ENCODE assay signal across 23 cellular contexts in genomic region chr11:19658344-19658743, GRCh38. TPM values are rescaled to one million over a fixed set of nuclear protein-coding genes. Genes with fewer than 3 reads are reported as not detected.
DNase-seq lines count a peak whose midpoint lies in the region; ATAC-seq, FAIRE-seq and TF ChIP-seq lines count a peak whose summit lies in the region.
"Had no signal": no experiment of that assay in that cellular context is flagged by ENCODE, and none has a peak within 500 bp of the region (broad histone marks: within the 10 kb centered on the region; RNA-seq: fewer than 3 reads in every experiment).

No MANE protein-coding gene starts in this region.

- no peak for TF ChIP-seq POLR2A in endothelial cell of umbilical vein (IDR thresholded peaks at IDR 0.05; ENCODE audit: low read depth, low read length)

- H3K9me1 ChIP-seq in endothelial cell of umbilical vein (replicated peaks; ENCODE audit: control insufficient read depth, extremely low read depth, insufficient read depth, low read length): no peaks in the 10 kb centered on the region

- no peak for FAIRE-seq in endothelial cell of umbilical vein (lab: Jason Lieb, UNC)
- FAIRE-seq: A204.1, G401.6 had no signal

- no peaks in the 10 kb centered on the region for H3K27me3 ChIP-seq in endothelial cell of umbilical vein (ENCODE audit: control insufficient read depth in 2 of 2, insufficient read depth in 2 of 2, low read length in 2 of 2)
- H3K27me3 ChIP-seq in stomach smooth muscle (ENCODE audit: control insufficient read depth in 1 of 2, insufficient read depth in 2 of 2, low read length in 2 of 2): no peaks in the 10 kb centered on the region
- H3K27me3 ChIP-seq: hepatocyte, Peyer's patch, upper lobe of left lung had no signal

- no peaks in the 10 kb centered on the region for H3K79me2 ChIP-seq in endothelial cell of umbilical vein (ENCODE audit: control insufficient read depth, insufficient read depth, low read length)
- H3K79me2 ChIP-seq: hepatocyte had no signal

- H3K36me3 ChIP-seq in endothelial cell of umbilical vein (ENCODE audit: control insufficient read depth in 2 of 2, extremely low read depth in 1 of 2, insufficient read depth in 2 of 2, low read length in 2 of 2) (no peaks in the 10 kb centered on the region), stomach smooth muscle (ENCODE audit: control insufficient read depth in 2 of 2, insufficient read depth in 2 of 2, low read length in 2 of 2) (no peaks in the 10 kb centered on the region)
- H3K36me3 ChIP-seq: Peyer's patch, upper lobe of left lung had no signal

- H3K4me1 ChIP-seq in endothelial cell of umbilical vein (ENCODE audit: control insufficient read depth, extremely low read depth, insufficient read depth, low read length): peaks cover 9% of the 10 kb centered on the region
- peaks cover 12% of the 10 kb centered on the region for H3K4me1 ChIP-seq in stomach smooth muscle (ENCODE audit: control insufficient read depth, insufficient read depth, low read length)

- H3K27ac ChIP-seq in endothelial cell of umbilical vein (ENCODE audit: insufficient read depth, low read depth, low read length) (no peak overlapping the region), stomach smooth muscle (ENCODE audit: low read length) (peak overlapping the region; percentile 62)
- H3K27ac ChIP-seq: hepatocyte, HL-60, Peyer's patch, skin epidermis, upper lobe of left lung had no signal

- dilution Hi-C loops in endothelial cell of umbilical vein (cut with MboI; ENCODE audit: extremely low pct_ligation_motif_present, low sequenced_read_pairs): no loop called here

- H3K27ac Mint-ChIP-seq in activated T-cell treated with anti-CD3 and anti-CD28 coated beads, Interleukin-2, amount 50 U/mL, for 24 hours: no peak overlapping the region
- H3K27ac Mint-ChIP-seq: dendritic cell treated with granulocyte-macrophage colony-stimulating factor and Interleukin-4, amounts not matched to agents 40 ng/mL and 50 ng/mL, for 4 days had no signal

- no peaks in the 10 kb centered on the region for H3K27me3 Mint-ChIP-seq in activated T-cell treated with anti-CD3 and anti-CD28 coated beads, Interleukin-2, amount 50 U/mL, for 24 hours
- H3K27me3 Mint-ChIP-seq: dendritic cell treated with granulocyte-macrophage colony-stimulating factor and Interleukin-4, amounts not matched to agents 40 ng/mL and 50 ng/mL, for 4 days had no signal

- BruUV-seq in endothelial cell of umbilical vein (replicated peaks; lab: Mats Ljungman, UMichigan): no TSS peak

- H3K4me3 Mint-ChIP-seq in activated T-cell treated with anti-CD3 and anti-CD28 coated beads, Interleukin-2, amount 50 U/mL, for 24 hours: no peak overlapping the region
- H3K4me3 Mint-ChIP-seq: dendritic cell treated with granulocyte-macrophage colony-stimulating factor and Interleukin-4, amounts not matched to agents 40 ng/mL and 50 ng/mL, for 4 days had no signal

- H3K9me3 ChIP-seq in endothelial cell of umbilical vein (replicated peaks; ENCODE audit: control insufficient read depth, insufficient read depth, low read length) (no peaks in the 10 kb centered on the region), stomach smooth muscle (ENCODE audit: control insufficient read depth in 2 of 2, low read length in 2 of 2) (no peaks in the 10 kb centered on the region)
- H3K9me3 ChIP-seq: Peyer's patch, upper lobe of left lung had no signal

- H3K4me3 ChIP-seq in endothelial cell of umbilical vein (replicated peaks in 1 of 3; ENCODE audit: insufficient read depth in 1 of 3, low read depth in 1 of 3, low read length in 3 of 3) (no peak overlapping the region), stomach smooth muscle (ENCODE audit: low read length in 2 of 2) (no peak overlapping the region)
- H3K4me3 ChIP-seq: hepatocyte, Peyer's patch, skin epidermis, upper lobe of left lung had no signal

- POLR2A ChIA-PET in endothelial cell of umbilical vein (lab: Charles Lee): no interaction called here

- intact Hi-C loops in endothelial cell of umbilical vein (cut with micrococcal nuclease): loop anchor here (1.0 to 5.0 kb wide), 2 partner anchors 84 to 94 kb away; no protein-coding TSS in a partner anchor

- H3K4me1 Mint-ChIP-seq in activated T-cell treated with anti-CD3 and anti-CD28 coated beads, Interleukin-2, amount 50 U/mL, for 24 hours (ENCODE audit: low read depth): peaks cover 12% of the 10 kb centered on the region

- no peaks in the 10 kb centered on the region for H3K9me3 Mint-ChIP-seq in activated T-cell treated with anti-CD3 and anti-CD28 coated beads, Interleukin-2, amount 50 U/mL, for 24 hours
- H3K9me3 Mint-ChIP-seq: dendritic cell treated with granulocyte-macrophage colony-stimulating factor and Interleukin-4, amounts not matched to agents 40 ng/mL and 50 ng/mL, for 4 days had no signal

- H3K4me2 ChIP-seq in endothelial cell of umbilical vein (ENCODE audit: insufficient read depth, low read length): no peak overlapping the region
- H3K4me2 ChIP-seq: hepatocyte had no signal

- no peak for ATAC-seq in HG02981 (IDR thresholded peaks at IDR 0.05; ENCODE audit: unreplicated experiment)

- in situ Hi-C loops in SK-MEL-5 (cut with HindIII; ENCODE audit: low pct_unique_long_range_greater_than_20kb, low sequenced_read_pairs): no loop called here

- H4K20me1 ChIP-seq in endothelial cell of umbilical vein (replicated peaks; ENCODE audit: control insufficient read depth, extremely low read depth, insufficient read depth, low read length): no peaks in the 10 kb centered on the region

- CTCF ChIA-PET in endothelial cell of umbilical vein (lab: Charles Lee): interaction anchor here (0.6 to 2.5 kb wide), 31 partner anchors 8 to 245 kb away, joined by 3 to 39 read pairs (median 4); partner anchors contain the start of gene NAV2

- H3K9ac ChIP-seq in endothelial cell of umbilical vein (replicated peaks; ENCODE audit: extremely low read depth, insufficient read depth, low read length) (no peak overlapping the region), stomach smooth muscle (ENCODE audit: low read length in 2 of 2) (no peak overlapping the region)

- peak; percentile 10 to 35 for TF ChIP-seq CTCF in endothelial cell of umbilical vein (IDR thresholded peaks at IDR 0.05; ENCODE audit: extremely low read depth in 1 of 2, insufficient read depth in 1 of 2, low read depth in 1 of 2, low read length in 2 of 2)

- no peaks in the 10 kb centered on the region for H3K36me3 Mint-ChIP-seq in activated T-cell treated with anti-CD3 and anti-CD28 coated beads, Interleukin-2, amount 50 U/mL, for 24 hours (ENCODE audit: low read depth)

- DNase-seq in NCI-H1694 (lab: John Stamatoyannopoulos, UW): peak; percentile 18
- DNase-seq in NCI-H1694 treated with DMSO at 0.1 percent for 48 hours (lab: John Stamatoyannopoulos, UW): no peak
- peak; percentile 47 for DNase-seq in SK-MEL-5 (ENCODE audit: low read depth, low spot score)
- no peak for DNase-seq in endothelial cell of umbilical vein (ENCODE audit: low read depth, low spot score)
- DNase-seq in NCI-H2029 (lab: John Stamatoyannopoulos, UW): no peak
- DNase-seq in activated T-cell treated with anti-CD3 and anti-CD28 coated beads, Interleukin-2, amount 50 U/mL, for 24 hours: no peak
- DNase-seq: activated CD8-positive, alpha-beta memory T cell treated with anti-CD3 and anti-CD28 coated beads for 24 hours; activated effector memory CD4-positive, alpha-beta T cell treated with Interleukin-2 at 50 U/mL for 16 hours; KG1; NCI-H1417 treated with DMSO at 0.1 percent for 48 hours; NCI-H510A; nucleus accumbens; Peyer's patch; SW 1271; upper lobe of left lung had no signal

- no peak overlapping the region for H2AFZ ChIP-seq in endothelial cell of umbilical vein (ENCODE audit: low read depth, low read length)
- H2AFZ ChIP-seq: hepatocyte had no signal

TF ChIP-seq in endothelial cell of umbilical vein, 7 proteins besides CTCF, POLR2A, EP300 and RAD21:
- TF ChIP-seq EZH2 (IDR thresholded peaks at IDR 0.05; ENCODE audit: borderline replicate concordance, low read depth, low read length, severe bottlenecking) (no peak), POLR2AphosphoS5 (IDR thresholded peaks at IDR 0.05; ENCODE audit: insufficient read depth, low read depth, low read length) (no peak), GATA2 (IDR thresholded peaks at IDR 0.05; ENCODE audit: insufficient read depth, insufficient read length, low read depth, low read length) (no peak), MYC (IDR thresholded peaks at IDR 0.05; ENCODE audit: low read depth, low read length) (no peak), FOS (IDR thresholded peaks at IDR 0.05; ENCODE audit: borderline replicate concordance, insufficient read depth, low read length) (no peak), JUN (IDR thresholded peaks at IDR 0.05; ENCODE audit: borderline replicate concordance, insufficient read depth, insufficient read length, low read depth) (no peak)
- TF ChIP-seq, protein P1, sequence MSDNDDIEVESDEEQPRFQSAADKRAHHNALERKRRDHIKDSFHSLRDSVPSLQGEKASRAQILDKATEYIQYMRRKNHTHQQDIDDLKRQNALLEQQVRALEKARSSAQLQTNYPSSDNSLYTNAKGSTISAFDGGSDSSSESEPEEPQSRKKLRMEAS (IDR thresholded peaks at IDR 0.05; ENCODE audit: insufficient read depth, insufficient read length): no peak

RNA-seq across cellular contexts. Expression of gene NAV2, which starts 54.3 kb away (rescaled TPM):
- total RNA-seq in SK-MEL-5 (2014; rRNA removed; shearing (Covaris generic)): 14.5 and 19.4 TPM in 2 replicates
- polyA plus RNA-seq in SK-MEL-5 (2015; cell fraction: cytosol; rRNA removed): 78.9 and 111 TPM in 2 replicates
- 96.9 and 138 TPM in 2 replicates for polyA plus RNA-seq in SK-MEL-5 (2015; cell fraction: nucleus; rRNA removed)
- 45.8 and 68.0 TPM in 2 replicates for total RNA-seq in endothelial cell of umbilical vein
- 10.9 and 11.0 TPM in 2 replicates for polyA plus RNA-seq in endothelial cell of umbilical vein
- 10.3 and 10.4 TPM in 2 replicates for polyA plus RNA-seq in endothelial cell of umbilical vein (2011; cell fraction: cytosol; rRNA removed)
- polyA plus RNA-seq in endothelial cell of umbilical vein (2011; cell fraction: nucleus; rRNA removed): 45.3 and 49.3 TPM in 2 replicates
- 22.2 and 26.4 TPM in 2 replicates for polyA plus RNA-seq in endothelial cell of umbilical vein (2012)
- 47.7 and 51.4 TPM in 2 replicates for polyA minus RNA-seq in endothelial cell of umbilical vein
- polyA minus RNA-seq in endothelial cell of umbilical vein (2011; cell fraction: cytosol; rRNA and poly(A)+ RNA removed): 5.6 TPM
- 76.8 and 77.0 TPM in 2 replicates for polyA minus RNA-seq in endothelial cell of umbilical vein (2011; cell fraction: nucleus; rRNA and poly(A)+ RNA removed)

Comparison
In these comparisons a context has a peak if more than half of its experiments do, and no peak if none do; other contexts are left out.
1. DNase-seq: peak in NCI-H1694 (single experiment) and SK-MEL-5 (single experiment); none in NCI-H1694 treated with DMSO at 0.1 percent for 48 hours (single experiment), endothelial cell of umbilical vein (single experiment), NCI-H2029 (single experiment) and activated T-cell treated with anti-CD3 and anti-CD28 coated beads, Interleukin-2, amount 50 U/mL, for 24 hours (single experiment).